ENCODE assay signal across 35 cellular contexts in the genomic region with DNA sequence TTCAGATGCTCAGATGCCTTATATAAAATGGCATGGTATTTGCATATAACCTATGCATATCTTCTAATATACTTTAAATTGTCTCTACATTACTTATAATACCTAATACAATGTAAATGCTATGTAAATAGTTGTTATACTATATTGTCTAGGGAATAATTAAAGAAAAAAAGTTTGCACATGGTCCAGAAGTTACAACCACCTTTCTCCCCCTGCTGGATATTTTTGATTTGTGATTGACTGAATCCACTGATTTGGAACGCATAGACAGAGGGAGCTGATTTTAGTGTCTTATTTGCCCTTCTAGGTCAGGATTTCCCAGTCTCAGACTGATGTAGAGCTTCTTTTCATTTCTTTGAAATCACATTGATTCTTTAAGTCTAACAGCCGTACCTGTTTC. TPM values are rescaled to one million over a fixed set of nuclear protein-coding genes. Genes with fewer than 3 reads are reported as not detected.
DNase-seq lines count a peak whose midpoint lies in the region; ATAC-seq, FAIRE-seq and TF ChIP-seq lines count a peak whose summit lies in the region.
"Had no signal": no experiment of that assay in that cellular context is flagged by ENCODE, and none has a peak within 500 bp of the region (broad histone marks: within the 10 kb centered on the region; RNA-seq: fewer than 3 reads in every experiment).

No MANE protein-coding gene starts in this region.

- CTCF ChIA-PET in HCT116 (lab: Charles Lee) (no interaction called here), GM12878 (lab: Yijun Ruan, JAX) (interaction anchor here (1.0 to 5.9 kb wide), 6 partner anchors 10 to 87 kb away, joined by 3 to 18 read pairs (median 4); no protein-coding TSS in a partner anchor)

- TF ChIP-seq RAD21 in HCT116 (IDR thresholded peaks at IDR 0.05; ENCODE audit: low read depth), result peak; percentile 34; the same call in 1 of the 2 replicates
- TF ChIP-seq RAD21 in GM12878 (IDR thresholded peaks at IDR 0.05; ENCODE audit: insufficient read depth, low read depth, low read length), result no peak; the same call in 1 of the 2 replicates

- no peaks in the 10 kb centered on the region for H3K27me3 Mint-ChIP-seq in neural crest cell (ENCODE audit: low read depth)
- H3K27me3 Mint-ChIP-seq: activated CD4-positive, alpha-beta memory T cell treated with anti-CD3 and anti-CD28 coated beads, Interleukin-2, amount 10 ng/mL, durations not matched to agents 7 days and 5 days had no signal

- DNase-seq in DMS 273 (lab: John Stamatoyannopoulos, UW; ENCODE audit: unreplicated experiment), result peak; percentile 8
- DNase-seq in DMS 273 treated with DMSO at 0.1 percent for 48 hours (lab: John Stamatoyannopoulos, UW), result no peak
- no peak for DNase-seq in HCT116 (ENCODE audit: low read depth, low spot score)
- DNase-seq in GM12878 (ENCODE audit: low read depth, low spot score), result no peak
- DNase-seq in neural crest cell (ENCODE audit: low read depth, low spot score), result no peak
- no peak for DNase-seq in HUDEP-2 (lab: John Stamatoyannopoulos, UW; ENCODE audit: unreplicated experiment in 76 of 76)
- no peak for DNase-seq in left lung
- DNase-seq: 8988T; activated CD4-positive, alpha-beta memory T cell treated with anti-CD3 and anti-CD28 coated beads, Interleukin-2, amount 10 ng/mL, durations not matched to agents 7 days and 5 days; activated CD8-positive, alpha-beta memory T cell treated with anti-CD3 and anti-CD28 coated beads, Interleukin-2, amount 50 U/mL, for 4 hours; activated naive CD4-positive, alpha-beta T cell treated with anti-CD3 and anti-CD28 coated beads for 36 hours; BE2C; cerebellar nuclear complex; dorsolateral prefrontal cortex; hypothalamus; left cardiac atrium; mammary epithelial cell; NCI-H1417 treated with DMSO at 0.1 percent for 48 hours; NCI-H2081 treated with DMSO at 0.1 percent for 48 hours; NCI-H2227 treated with DMSO at 0.1 percent for 48 hours; NCI-H526; NK-92 treated with Interleukin-12 subunit alpha and Interleukin-12 subunit beta, amount 100 ng/mL, for 24 hours; right cardiac atrium; spleen; stimulated activated CD4-positive, alpha-beta T cell treated with anti-CD3 and anti-CD28 coated beads, Interleukin-2, amount 100 ng/mL, for 24 hours; stimulated activated CD8-positive, alpha-beta memory T cell treated with anti-CD3 and anti-CD28 coated beads, Interleukin-4, amount 100 ng/mL, for 48 hours; stomach had no signal

- no peak overlapping the region for H3K4me3 Mint-ChIP-seq in neural crest cell
- H3K4me3 Mint-ChIP-seq: activated CD4-positive, alpha-beta memory T cell treated with anti-CD3 and anti-CD28 coated beads, Interleukin-2, amount 10 ng/mL, durations not matched to agents 7 days and 5 days; activated naive CD4-positive, alpha-beta T cell treated with anti-CD3 and anti-CD28 coated beads for 36 hours; brain; GM23338; T-helper 2 cell treated with Interferon-gamma antibody and Interleukin-4, amounts not matched to agents 5 μg/mL and 100 μg/mL, for 36 hours had no signal

- no peaks in the 10 kb centered on the region for H3K9me2 ChIP-seq in HCT116 (ENCODE audit: insufficient read depth)

- peak; percentile 7 to 36 (median 13); a peak in 2 of 6 replicates for TF ChIP-seq CTCF in HCT116 (IDR thresholded peaks at IDR 0.05 in 2 of 3, conservative IDR thresholded peaks at IDR 0.05 in 1 of 3; ENCODE audit: borderline replicate concordance in 1 of 3, insufficient read depth in 1 of 3, low read depth in 2 of 3, low read length in 2 of 3)
- TF ChIP-seq CTCF in GM12878 (IDR thresholded peaks at IDR 0.05 in 2 of 3, conservative IDR thresholded peaks at IDR 0.05 in 1 of 3; ENCODE audit: control insufficient read depth in 2 of 3, extremely low read depth in 1 of 3, insufficient read depth in 1 of 3, low read depth in 3 of 3, low read length in 3 of 3), result no peak
- TF ChIP-seq CTCF in neural crest cell (conservative IDR thresholded peaks at IDR 0.05), result peak; percentile 30
- no peak for TF ChIP-seq CTCF in left lung (IDR thresholded peaks at IDR 0.05)

- no peaks in the 10 kb centered on the region for H3K9me3 ChIP-seq in HCT116 (ENCODE audit: control insufficient read depth in 1 of 2, insufficient read depth in 1 of 2, low read depth in 1 of 2, low read length in 2 of 2)
- no peaks in the 10 kb centered on the region for H3K9me3 ChIP-seq in GM12878 (replicated peaks; ENCODE audit: control insufficient read depth, insufficient read depth, low read length)
- no peaks in the 10 kb centered on the region for H3K9me3 ChIP-seq in left lung
- H3K9me3 ChIP-seq: BE2C, spleen, stomach had no signal

- no peak overlapping the region for H3K27ac Mint-ChIP-seq in neural crest cell (ENCODE audit: unreplicated experiment)
- H3K27ac Mint-ChIP-seq: activated CD4-positive, alpha-beta memory T cell treated with anti-CD3 and anti-CD28 coated beads, Interleukin-2, amount 10 ng/mL, durations not matched to agents 7 days and 5 days; activated naive CD4-positive, alpha-beta T cell treated with anti-CD3 and anti-CD28 coated beads for 36 hours; brain; GM23338; T-helper 2 cell treated with Interferon-gamma antibody and Interleukin-4, amounts not matched to agents 5 μg/mL and 100 μg/mL, for 36 hours had no signal

- no peaks in the 10 kb centered on the region for H3K36me3 Mint-ChIP-seq in neural crest cell (ENCODE audit: low read depth)
- H3K36me3 Mint-ChIP-seq: brain had no signal

- no peaks in the 10 kb centered on the region for H3K79me2 ChIP-seq in HCT116 (ENCODE audit: insufficient read depth, low read length)
- H3K79me2 ChIP-seq in GM12878 (ENCODE audit: control insufficient read depth, insufficient read depth, low read length), result peaks cover 33% of the 10 kb centered on the region

- POLR2A ChIA-PET in HCT116 (lab: Charles Lee) (no interaction called here), GM12878 (lab: Charles Lee) (interaction anchor here (0.7 kb wide), 1 partner anchor 14 kb away, joined by 3 read pairs; no protein-coding TSS in a partner anchor)

- no peaks in the 10 kb centered on the region for H3K36me3 ChIP-seq in HCT116 (ENCODE audit: control insufficient read depth in 1 of 2, insufficient read depth in 2 of 2, low read length in 2 of 2)
- peaks cover 2 to 5% of the 10 kb centered on the region in 2 experiments for H3K36me3 ChIP-seq in GM12878 (ENCODE audit: control insufficient read depth in 2 of 2, insufficient read depth in 2 of 2, low read length in 1 of 2)
- H3K36me3 ChIP-seq in left lung, result no peaks in the 10 kb centered on the region
- H3K36me3 ChIP-seq: BE2C, stomach had no signal

- H2AFZ ChIP-seq in HCT116 (ENCODE audit: low read depth, low read length, poor library complexity, severe bottlenecking) (no peak overlapping the region), GM12878 (ENCODE audit: control insufficient read depth, low read depth, low read length) (no peak overlapping the region)
- H2AFZ ChIP-seq: GM23338 had no signal

- ATAC-seq in HCT116 (no peak), GM12878 (peak; percentile 10; the same call in 1 of the 3 replicates), GM18505 (IDR thresholded peaks at IDR 0.05; ENCODE audit: unreplicated experiment) (no peak), left lung (no peak)
- ATAC-seq: GM23338, K562, left cardiac atrium, right cardiac atrium had no signal

- H3K4me1 ChIP-seq in HCT116 (ENCODE audit: control insufficient read depth in 1 of 2, insufficient read depth in 2 of 2, low read length in 2 of 2), result no peaks in the 10 kb centered on the region
- H3K4me1 ChIP-seq in GM12878 (ENCODE audit: control insufficient read depth, insufficient read depth, low read length), result peaks cover 12% of the 10 kb centered on the region; the same call in 1 of the 2 replicates
- peaks cover 0 to 22% of the 10 kb centered on the region in 2 donors for H3K4me1 ChIP-seq in left lung
- H3K4me1 ChIP-seq: BE2C had no signal

- no peak for TF ChIP-seq EP300 in GM12878 (IDR thresholded peaks at IDR 0.05; ENCODE audit: borderline replicate concordance in 1 of 2, control insufficient read depth in 1 of 2, low read depth in 2 of 2, low read length in 2 of 2)

- TF ChIP-seq POLR2A in HCT116 (IDR thresholded peaks at IDR 0.05; ENCODE audit: borderline replicate concordance, extremely low read depth, insufficient read depth, insufficient read length) (no peak), GM12878 (IDR thresholded peaks at IDR 0.05; ENCODE audit: low read depth, low read length) (no peak), GM18505 (IDR thresholded peaks at IDR 0.05; ENCODE audit: borderline replicate concordance, extremely low read depth, insufficient read depth, insufficient read length) (no peak)

- RAD21 ChIA-PET in HCT116 (lab: Charles Lee; ENCODE audit: low non-redundant PET in 1 of 2, low total read pairs in 2 of 2, uncharacterized antibody in 2 of 2, unreplicated experiment in 2 of 2) (no interaction called here), GM12878 (lab: Charles Lee; ENCODE audit: unreplicated experiment) (interaction anchor here (0.9 to 1.7 kb wide), 2 partner anchors 25 to 88 kb away, joined by 3 to 5 read pairs; no protein-coding TSS in a partner anchor)

- 97% methylated on average over 2 of the region's 2 CpGs for WGBS in GM12878 (ENCODE audit: insufficient coverage, insufficient replicate concordance, low lambda C conversion rate, missing lambda C conversion rate)

- intact Hi-C loops in HCT116 (cut with micrococcal nuclease), result no loop called here
- intact Hi-C loops in GM12878 (cut with micrococcal nuclease; ENCODE audit: unreplicated experiment), result no loop called here
- intact Hi-C loops in left lung (cut with DNase I), result no loop called here

- no peak for FAIRE-seq in GM12878 (lab: Jason Lieb, UNC)
- FAIRE-seq: HTR-8/SVneo, K562, urothelium cell line had no signal

- H3K27ac ChIP-seq in HCT116 (ENCODE audit: low read depth, low read length) (no peak overlapping the region), GM12878 (ENCODE audit: control insufficient read depth, insufficient read depth) (no peak overlapping the region), left lung (no peak overlapping the region)
- H3K27ac ChIP-seq: dorsolateral prefrontal cortex, spleen, stomach had no signal

- H4K20me1 ChIP-seq in HCT116 (ENCODE audit: insufficient read depth) (no peaks in the 10 kb centered on the region), GM12878 (ENCODE audit: control insufficient read depth, insufficient read depth) (no peaks in the 10 kb centered on the region)

- H3K4me2 ChIP-seq in HCT116 (ENCODE audit: low read length) (no peak overlapping the region), GM12878 (ENCODE audit: control insufficient read depth, insufficient read depth) (no peak overlapping the region)
- H3K4me2 ChIP-seq: GM23338 had no signal

- H3K4me3 ChIP-seq in HCT116 (replicated peaks in 1 of 2; ENCODE audit: low read depth in 1 of 2, low read length in 2 of 2), result no peak overlapping the region
- no peak overlapping the region for H3K4me3 ChIP-seq in GM12878
- no peak overlapping the region for H3K4me3 ChIP-seq in left lung
- H3K4me3 ChIP-seq: dorsolateral prefrontal cortex, GM23338, K562, spleen, stomach had no signal

- H3K9me3 Mint-ChIP-seq in neural crest cell, result no peaks in the 10 kb centered on the region
- H3K9me3 Mint-ChIP-seq: activated CD4-positive, alpha-beta memory T cell treated with anti-CD3 and anti-CD28 coated beads, Interleukin-2, amount 10 ng/mL, durations not matched to agents 7 days and 5 days; activated naive CD4-positive, alpha-beta T cell treated with anti-CD3 and anti-CD28 coated beads for 36 hours; brain; GM23338; T-helper 2 cell treated with Interferon-gamma antibody and Interleukin-4, amounts not matched to agents 5 μg/mL and 100 μg/mL, for 36 hours had no signal

- H3K27me3 ChIP-seq in HCT116 (ENCODE audit: insufficient read depth, low read length) (no peaks in the 10 kb centered on the region), GM12878 (replicated peaks in 1 of 2; ENCODE audit: control insufficient read depth in 2 of 2, insufficient read depth in 2 of 2, low read length in 1 of 2) (no peaks in the 10 kb centered on the region), left lung (no peaks in the 10 kb centered on the region)
- H3K27me3 ChIP-seq: BE2C, spleen, stomach had no signal

- in situ Hi-C loops in GM12878 (cut with MboI), result no loop called here

- no peaks in the 10 kb centered on the region for H3K4me1 Mint-ChIP-seq in neural crest cell
- H3K4me1 Mint-ChIP-seq: brain had no signal

- SMC1A ChIA-PET in GM12878 (lab: Charles Lee; ENCODE audit: uncharacterized antibody, unreplicated experiment), result interaction anchor here (0.7 to 2.5 kb wide), 9 partner anchors 9 to 88 kb away, joined by 3 to 12 read pairs (median 4); no protein-coding TSS in a partner anchor

- no TSS peak for BruUV-seq in HCT116 (replicated peaks; lab: Mats Ljungman, UMichigan)
- BruUV-seq in GM12878 (replicated peaks; lab: Mats Ljungman, UMichigan), result no TSS peak

- H3K9ac ChIP-seq in HCT116 (ENCODE audit: low read length) (no peak overlapping the region), GM12878 (ENCODE audit: control insufficient read depth, insufficient read depth, low read length) (no peak overlapping the region)

RNA-seq across cellular contexts. Expression of a gene that starts 31.8 kb away (rescaled TPM):
- total RNA-seq in HCT116 (2021; ENCODE audit: unreplicated experiment), result 8.3 TPM
- polyA plus RNA-seq in HCT116 (2012), result 6.9 and 7.0 TPM in 2 replicates
- 50.7 and 52.3 TPM in 2 replicates for total RNA-seq in GM12878 (2013; cell fraction: nucleolus; rRNA removed)
- total RNA-seq in GM12878 (2014; rRNA removed), result 49.3 and 57.8 TPM in 2 replicates
- 54.7 and 58.4 TPM in 2 replicates for total RNA-seq in GM12878 (2014; rRNA removed; fragmentation: Illumina TruSeq; extraction: Trizol)
- 39.0 and 50.5 TPM in 2 replicates for total RNA-seq in GM12878 (2021)
- polyA plus RNA-seq in GM12878 (2011; ENCODE audit: low read depth), result 17.2 TPM
- polyA plus RNA-seq in GM12878 (2011; rRNA removed), result 50.9 and 68.6 TPM in 2 replicates
- polyA plus RNA-seq in GM12878 (2011; cell fraction: cytosol; rRNA removed), result 25.8 and 32.4 TPM in 2 replicates
- polyA plus RNA-seq in GM12878 (2011; cell fraction: nucleus; rRNA removed), result 19.3 TPM in 2 replicates
- 36.3 and 36.8 TPM in 2 replicates for polyA plus RNA-seq in GM12878 (2012)
- polyA plus RNA-seq in GM12878 (2014; fragmentation: Illumina TruSeq; extraction: Trizol), result 42.6 and 53.0 TPM in 2 replicates
- 10 to 100 TPM; 11.5 to 16.1 TPM for polyA plus RNA-seq in GM12878 (2014; fragmentation: Nextera tagmentation; extraction: Ambion mirVana)
- 37.5 and 38.7 TPM in 2 replicates for polyA plus RNA-seq in GM12878 (2014; rRNA removed)
- polyA plus RNA-seq in GM12878 (2016; fragmentation: Nextera tagmentation; extraction: Ambion mirVana), result 10 to 100 TPM in 1 of 2 experiments, 1 to 10 TPM in 1; 7.3 to 35.3 TPM
- polyA minus RNA-seq in GM12878 (2011; rRNA and poly(A)+ RNA removed), result 45.8 and 82.7 TPM in 2 replicates
- polyA minus RNA-seq in GM12878 (2011; cell fraction: cytosol; rRNA and poly(A)+ RNA removed), result 27.0 and 34.0 TPM in 2 replicates
- 20.1 and 42.3 TPM in 2 replicates for polyA minus RNA-seq in GM12878 (2011; cell fraction: nucleus; rRNA and poly(A)+ RNA removed)
- total RNA-seq in neural crest cell, result 10.1 and 11.1 TPM in 2 replicates
- total RNA-seq in left lung, result 10 to 100 TPM; 30.8 to 50.0 TPM
- total RNA-seq: G401 had no signal

Comparison
In these comparisons a context has a peak if more than half of its experiments do, and no peak if none do; other contexts are left out.
1. CTCF ChIP-seq: peak in HCT116 (3 of 3) and neural crest cell (single experiment); none in GM12878 (0 of 3) and left lung (0 of 2).